28 cellular contexts compared by ENCODE assay signal in the genomic region with DNA sequence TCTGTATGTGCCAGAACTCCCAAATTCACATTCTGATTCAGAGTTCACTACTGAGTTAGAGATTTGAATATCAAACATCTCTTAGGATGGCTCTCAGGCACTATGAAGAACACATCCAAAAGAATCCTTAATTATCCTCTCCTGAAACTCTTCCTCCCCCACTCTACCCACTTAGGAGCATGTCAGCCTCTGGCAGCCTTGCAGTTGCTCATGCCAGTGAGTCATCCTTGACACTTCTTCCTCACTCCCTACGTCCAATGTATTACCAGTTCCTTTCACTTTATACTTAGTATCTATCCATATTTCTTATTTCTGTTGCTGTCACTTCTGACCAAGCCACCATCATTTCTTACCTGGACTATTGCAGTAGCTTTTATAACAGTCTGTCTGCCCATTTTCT.
DNase-seq lines count a peak whose midpoint lies in the region; ATAC-seq, FAIRE-seq and TF ChIP-seq lines count a peak whose summit lies in the region.
"Had no signal": no experiment of that assay in that cellular context is flagged by ENCODE, and none has a peak within 500 bp of the region (broad histone marks: within the 10 kb centered on the region; RNA-seq: fewer than 3 reads in every experiment).

No MANE protein-coding gene starts in this region.

- H3K36me3 Mint-ChIP-seq in MCF 10A (ENCODE audit: insufficient read depth, unreplicated experiment): no peaks in the 10 kb centered on the region
- H3K36me3 Mint-ChIP-seq: activated naive CD8-positive, alpha-beta T cell had no signal

- FAIRE-seq in RCC 7860 (lab: Jason Lieb, UNC) (no peak), urothelium cell line (lab: Jason Lieb, UNC) (no peak)
- FAIRE-seq: GM18507, GM19239 had no signal

- no peak overlapping the region for H3K4me3 Mint-ChIP-seq in MCF 10A (ENCODE audit: unreplicated experiment)
- H3K4me3 Mint-ChIP-seq: activated naive CD8-positive, alpha-beta T cell; activated T-cell treated with anti-CD3 and anti-CD28 coated beads, Interleukin-2, amount 50 U/mL, for 24 hours; endodermal cell had no signal

- H3K27ac ChIP-seq in breast epithelium (no peak overlapping the region), foreskin keratinocyte (no peak overlapping the region)
- H3K27ac ChIP-seq: 22Rv1, C4-2B, esophagus muscularis mucosa, ovary, SK-N-MC, thoracic aorta had no signal

- POLR2A ChIA-PET in MCF 10A (lab: Yijun Ruan, JAX): no interaction called here

- TF ChIP-seq CTCF in MCF 10A (IDR thresholded peaks at IDR 0.05; ENCODE audit: unreplicated experiment) (no peak), breast epithelium (IDR thresholded peaks at IDR 0.05) (no peak), foreskin keratinocyte (conservative IDR thresholded peaks at IDR 0.05) (no peak)

- H3K9me3 Mint-ChIP-seq in MCF 10A (ENCODE audit: unreplicated experiment): no peaks in the 10 kb centered on the region

- TF ChIP-seq POLR2A in breast epithelium (IDR thresholded peaks at IDR 0.05): no peak

- H3K36me3 ChIP-seq in breast epithelium: no peaks in the 10 kb centered on the region
- H3K36me3 ChIP-seq: esophagus muscularis mucosa, ovary, thoracic aorta had no signal

- peaks cover 11 to 30% of the 10 kb centered on the region in 2 donors for H3K9me3 ChIP-seq in breast epithelium
- H3K9me3 ChIP-seq: ovary had no signal

- no peak overlapping the region for H3K4me3 ChIP-seq in breast epithelium
- H3K4me3 ChIP-seq: esophagus muscularis mucosa, ovary, SK-N-MC, thoracic aorta had no signal

- peak overlapping the region; percentile 64 for H3K27ac Mint-ChIP-seq in MCF 10A (ENCODE audit: low read depth, unreplicated experiment)
- H3K27ac Mint-ChIP-seq: activated naive CD8-positive, alpha-beta T cell; activated T-cell treated with anti-CD3 and anti-CD28 coated beads, Interleukin-2, amount 50 U/mL, for 24 hours; endodermal cell had no signal

- no TSS peak for BruUV-seq in MCF 10A (replicated peaks; lab: Mats Ljungman, UMichigan)

- H3K27me3 ChIP-seq in breast epithelium: no peaks in the 10 kb centered on the region
- H3K27me3 ChIP-seq in foreskin keratinocyte: no peaks in the 10 kb centered on the region
- H3K27me3 ChIP-seq: esophagus muscularis mucosa, ovary had no signal

- intact Hi-C loops in MCF 10A (cut with micrococcal nuclease): no loop called here
- intact Hi-C loops in breast epithelium (cut with DNase I; ENCODE audit: low total_unique reads): no loop called here

- no peaks in the 10 kb centered on the region for H3K27me3 Mint-ChIP-seq in MCF 10A (ENCODE audit: insufficient read depth, unreplicated experiment)
- H3K27me3 Mint-ChIP-seq: activated naive CD8-positive, alpha-beta T cell; activated T-cell treated with anti-CD3 and anti-CD28 coated beads, Interleukin-2, amount 50 U/mL, for 24 hours had no signal

- peak; percentile 50 for ATAC-seq in foreskin keratinocyte

- peaks cover 17% of the 10 kb centered on the region for H3K4me1 Mint-ChIP-seq in MCF 10A (ENCODE audit: insufficient read depth, unreplicated experiment)
- H3K4me1 Mint-ChIP-seq: endodermal cell had no signal

- DNase-seq in MCF 10A (ENCODE audit: unreplicated experiment): peak; percentile 70
- DNase-seq in breast epithelium (ENCODE audit: low spot score in 2 of 2): no peak
- DNase-seq in RCC 7860 (ENCODE audit: low spot score): peak; percentile 8
- DNase-seq in foreskin keratinocyte: peak; percentile 3 to 28
- DNase-seq in urothelium cell line (ENCODE audit: low spot score): peak; percentile 29
- DNase-seq in GF-D8 (lab: John Stamatoyannopoulos, UW): no peak
- DNase-seq in ecto neural progenitor cell (ENCODE audit: low spot score): no peak
- no peak for DNase-seq in DMS 273 (lab: John Stamatoyannopoulos, UW; ENCODE audit: unreplicated experiment)
- DNase-seq: activated CD4-positive, CD25-positive, alpha-beta regulatory T cell; activated effector memory CD4-positive, alpha-beta T cell treated with anti-CD3 and anti-CD28 coated beads, Interleukin-2, amount 50 U/mL, for 16 hours; activated T-cell treated with anti-CD3 and anti-CD28 coated beads, Interleukin-2, amount 50 U/mL, for 24 hours; COR-L47; cortex of kidney; endodermal cell; KG1; NCI-H2107; NCI-H446; NCI-H748 treated with DMSO at 0.1 percent for 48 hours; ovary; stimulated activated naive CD4-positive, alpha-beta T cell treated with Interleukin-2 at 50 U/mL for 16 hours had no signal

- CTCF ChIA-PET in MCF 10A (lab: Yijun Ruan, JAX): no interaction called here

- no peaks in the 10 kb centered on the region for H3K4me1 ChIP-seq in breast epithelium
- H3K4me1 ChIP-seq in foreskin keratinocyte: no peaks in the 10 kb centered on the region
- H3K4me1 ChIP-seq: esophagus muscularis mucosa had no signal

Comparison
In these comparisons a context has a peak if more than half of its experiments do, and no peak if none do; other contexts are left out.
1. DNase-seq: peak in MCF 10A (single experiment), RCC 7860 (single experiment), foreskin keratinocyte (2 of 2) and urothelium cell line (single experiment); none in breast epithelium (0 of 2), GF-D8 (single experiment), ecto neural progenitor cell (single experiment) and DMS 273 (single experiment).